In the genomic region with DNA sequence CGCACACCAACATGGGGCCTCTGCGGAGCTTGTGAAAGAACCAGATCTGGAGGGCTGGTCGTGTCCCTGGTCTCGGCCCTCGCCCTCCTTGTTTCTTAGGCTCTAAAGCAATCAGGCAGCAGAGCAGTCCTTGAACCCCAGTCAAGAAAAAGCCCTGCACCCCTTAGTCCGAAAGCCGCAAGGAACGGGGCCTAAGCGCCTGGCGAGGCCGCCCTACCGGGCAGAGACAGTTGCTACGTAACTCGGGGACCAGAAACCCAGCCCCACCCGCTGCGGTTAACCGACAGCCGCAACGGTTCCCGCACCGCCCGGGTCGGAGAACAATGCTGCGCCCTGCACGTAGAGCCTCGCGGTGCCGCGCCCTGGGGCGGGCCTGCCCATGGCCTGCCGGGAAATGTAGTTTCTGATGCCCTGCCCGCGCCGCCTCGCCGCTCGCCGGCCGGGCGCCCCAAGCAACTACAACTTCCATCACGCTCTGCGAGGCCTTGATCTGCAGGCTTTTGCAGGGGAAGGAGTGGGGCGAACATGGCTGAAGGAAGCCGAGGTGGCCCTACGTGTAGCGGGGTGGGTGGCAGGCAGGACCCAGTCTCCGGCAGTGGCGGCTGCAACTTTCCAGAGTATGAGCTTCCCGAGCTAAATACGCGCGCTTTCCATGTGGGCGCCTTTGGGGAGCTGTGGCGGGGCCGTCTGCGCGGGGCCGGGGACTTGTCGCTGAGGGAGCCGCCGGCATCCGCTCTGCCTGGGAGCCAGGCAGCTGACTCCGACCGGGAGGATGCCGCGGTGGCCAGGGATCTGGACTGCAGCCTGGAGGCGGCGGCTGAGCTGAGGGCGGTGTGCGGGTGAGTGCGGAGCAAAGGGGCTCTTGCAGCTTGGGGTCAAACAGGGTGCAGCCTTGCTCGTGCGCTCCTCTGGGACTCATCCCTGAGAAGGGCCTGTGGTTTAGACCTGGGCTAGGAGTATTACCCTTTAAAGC, we compare ENCODE assay signal across 8 cellular contexts. TPM values are rescaled to one million over a fixed set of nuclear protein-coding genes. Genes with fewer than 3 reads are reported as not detected.
DNase-seq lines count a peak whose midpoint lies in the region; ATAC-seq lines count a peak whose summit lies in the region.

A gene (plus strand): TSS at position 522 of the 973 bp plus-strand sequence. CDS start 4 bp downstream, at position 526.

- H3K9me3 Mint-ChIP-seq in dendritic cell treated with granulocyte-macrophage colony-stimulating factor and Interleukin-4, amounts not matched to agents 40 ng/mL and 50 ng/mL, for 4 days = no peaks in the 10 kb centered on the region

- DNase-seq in CD1c-positive myeloid dendritic cell (ENCODE audit: extremely low spot score) (peak; percentile 97), NCI-H748 treated with DMSO at 0.1 percent for 48 hours (lab: John Stamatoyannopoulos, UW) (peak; percentile 94), left lobe of liver (ENCODE audit: low spot score) (peak; percentile 96)
- peak; percentile 84 to 87 for DNase-seq in activated CD4-positive, alpha-beta T cell treated with anti-CD3 and anti-CD28 coated beads, Interleukin-2, amount 50 U/mL, for 4 hours
- peak; percentile 92 to 94 for DNase-seq in stimulated activated CD4-positive, alpha-beta T cell treated with anti-CD3 and anti-CD28 coated beads, Interleukin-2, amount 100 ng/mL, for 24 hours

- H3K27ac Mint-ChIP-seq in dendritic cell treated with granulocyte-macrophage colony-stimulating factor and Interleukin-4, amounts not matched to agents 40 ng/mL and 50 ng/mL, for 4 days = peak within 1 kb of the TSS; percentile 91

- no peaks in the 10 kb centered on the region for H3K27me3 Mint-ChIP-seq in dendritic cell treated with granulocyte-macrophage colony-stimulating factor and Interleukin-4, amounts not matched to agents 40 ng/mL and 50 ng/mL, for 4 days

- H3K4me3 Mint-ChIP-seq in dendritic cell treated with granulocyte-macrophage colony-stimulating factor and Interleukin-4, amounts not matched to agents 40 ng/mL and 50 ng/mL, for 4 days = peak within 1 kb of the TSS; percentile 94

- H3K36me3 Mint-ChIP-seq in dendritic cell treated with granulocyte-macrophage colony-stimulating factor and Interleukin-4, amounts not matched to agents 40 ng/mL and 50 ng/mL, for 4 days (ENCODE audit: low read depth) = peaks cover 32% of the 10 kb centered on the region

- H3K4me1 Mint-ChIP-seq in dendritic cell treated with granulocyte-macrophage colony-stimulating factor and Interleukin-4, amounts not matched to agents 40 ng/mL and 50 ng/mL, for 4 days (ENCODE audit: low read depth) = peaks cover 31% of the 10 kb centered on the region

- ATAC-seq in GM19397 (IDR thresholded peaks at IDR 0.05; ENCODE audit: unreplicated experiment) (peak; percentile 97), HG03565 (IDR thresholded peaks at IDR 0.05; ENCODE audit: unreplicated experiment) (peak; percentile 98), left lobe of liver (peak; percentile 98)

- intact Hi-C loops in dendritic cell treated with granulocyte-macrophage colony-stimulating factor and Interleukin-4, amounts not matched to agents 40 ng/mL and 50 ng/mL, for 4 days (cut with micrococcal nuclease) = loop anchor here (1.0 to 5.0 kb wide), 4 partner anchors 89 to 130 kb away; a partner anchor contains a TSS

RNA-seq across cellular contexts. Expression of the gene that starts here (rescaled TPM):
- 12.9 TPM for total RNA-seq in left lobe of liver

Comparison
In these comparisons a context has a peak if more than half of its experiments do, and no peak if none do; other contexts are left out.
1. Peak in every context shown above with its lines: DNase-seq and ATAC-seq.